Comparison of ENCODE assay signal across 30 cellular contexts in genomic region chr6:27242589-27243265, GRCh38. TPM values are rescaled to one million over a fixed set of nuclear protein-coding genes. Genes with fewer than 3 reads are reported as not detected.
"Had no signal": no experiment of that assay in that cellular context is flagged by ENCODE, and none has a peak within 500 bp of the region (broad histone marks: within the 10 kb centered on the region; RNA-seq: fewer than 3 reads in every experiment).

No MANE protein-coding gene starts in this region.

- H3K9me3 ChIP-seq: gastrocnemius medialis, mucosa of descending colon, neutrophil, right atrium auricular region, sigmoid colon, testis had no signal

- H3K9ac ChIP-seq: parathyroid adenoma had no signal

- H3K27ac ChIP-seq: dorsolateral prefrontal cortex, epithelial cell of prostate, gastrocnemius medialis, neutrophil, parathyroid adenoma, right atrium auricular region, sigmoid colon, testis, tibial artery had no signal

- H2AFZ ChIP-seq: parathyroid adenoma had no signal

- H3K4me3 ChIP-seq: dorsolateral prefrontal cortex, gastrocnemius medialis, lung, mucosa of descending colon, right atrium auricular region, sigmoid colon, testis, tibial artery had no signal

- DNase-seq: dorsolateral prefrontal cortex; effector CD4-positive, alpha-beta T cell; foreskin fibroblast; gastrocnemius medialis; head of caudate nucleus; kidney; mesenchymal stem cell; mucosa of descending colon; naive B cell; sigmoid colon; stimulated activated CD4-positive, alpha-beta T cell treated with anti-CD3 and anti-CD28 coated beads, Interleukin-2, amount 100 ng/mL, for 24 hours; stimulated activated CD4-positive, alpha-beta T cell treated with anti-CD3 and anti-CD28 coated beads, Interleukin-4, amount 100 ng/mL, for 24 hours; stimulated activated naive CD8-positive, alpha-beta T cell treated with anti-CD3 and anti-CD28 coated beads, Interleukin-15, Interleukin-2, amounts not matched to agents 100 U/mL and 50 U/mL, for 24 hours; substantia nigra; testis; tibial artery had no signal

- H3K4me1 Mint-ChIP-seq: stimulated activated memory B cell treated with anti-CD40 and anti-IgM and Interleukin-4, amounts not matched to agents 10 μg/mL and 1 μg/mL and 100 μg/mL, for 72 hours had no signal

- H3K27me3 ChIP-seq: testis had no signal

- H3K4me3 Mint-ChIP-seq: mesothelial cell of epicardium; naive B cell; natural killer cell treated with Interleukin-12 subunit alpha and Interleukin-12 subunit beta and Interleukin-15 and Interleukin-18, amount 100 ng/mL, for 72 hours; neural crest cell; stimulated activated memory B cell treated with anti-CD40 and anti-IgM and Interleukin-4, amounts not matched to agents 10 μg/mL and 1 μg/mL and 100 μg/mL, for 72 hours; type B pancreatic cell had no signal

- H3K27ac Mint-ChIP-seq: mesothelial cell of epicardium; naive B cell; natural killer cell treated with Interleukin-12 subunit alpha and Interleukin-12 subunit beta and Interleukin-15 and Interleukin-18, amount 100 ng/mL, for 72 hours; progenitor cell of endocrine pancreas; stimulated activated memory B cell treated with anti-CD40 and anti-IgM and Interleukin-4, amounts not matched to agents 10 μg/mL and 1 μg/mL and 100 μg/mL, for 72 hours; type B pancreatic cell had no signal

- ATAC-seq: esophagus mucosa; gastrocnemius medialis; left lobe of liver; mucosa of descending colon; natural killer cell treated with Interleukin-12 subunit alpha and Interleukin-12 subunit beta and Interleukin-15 and Interleukin-18, amount 100 ng/mL, for 72 hours; stimulated activated memory B cell treated with anti-CD40 and anti-IgM and Interleukin-4, amounts not matched to agents 10 μg/mL and 1 μg/mL and 100 μg/mL, for 72 hours; stimulated activated naive CD8-positive, alpha-beta T cell treated with anti-CD3 and anti-CD28 coated beads, Interleukin-15, Interleukin-2, amounts not matched to agents 100 U/mL and 50 U/mL, for 24 hours had no signal

- H3K4me1 ChIP-seq: gastrocnemius medialis, parathyroid adenoma, right atrium auricular region, sigmoid colon, testis, tibial artery had no signal

- H3K9me3 Mint-ChIP-seq: mesothelial cell of epicardium; natural killer cell treated with Interleukin-12 subunit alpha and Interleukin-12 subunit beta and Interleukin-15 and Interleukin-18, amount 100 ng/mL, for 72 hours; neural crest cell; stimulated activated memory B cell treated with anti-CD40 and anti-IgM and Interleukin-4, amounts not matched to agents 10 μg/mL and 1 μg/mL and 100 μg/mL, for 72 hours; type B pancreatic cell had no signal

- H3K36me3 Mint-ChIP-seq: mesothelial cell of epicardium; stimulated activated memory B cell treated with anti-CD40 and anti-IgM and Interleukin-4, amounts not matched to agents 10 μg/mL and 1 μg/mL and 100 μg/mL, for 72 hours; type B pancreatic cell had no signal

- FAIRE-seq: kidney had no signal

- H3K36me3 ChIP-seq: gastrocnemius medialis, neutrophil, right atrium auricular region, sigmoid colon, tibial artery had no signal

- H3K79me2 ChIP-seq: parathyroid adenoma had no signal

RNA-seq across cellular contexts. Expression of gene PRSS16, which starts 4.8 kb away (rescaled TPM):
- total RNA-seq: gastrocnemius medialis; glomerular endothelial cell; natural killer cell treated with Interleukin-12 subunit alpha and Interleukin-12 subunit beta and Interleukin-15 and Interleukin-18, amount 100 ng/mL, for 72 hours; sigmoid colon had no signal
